In genomic region chr5:140344683-140345423, GRCh38 we compare ENCODE assay signal across 8 cellular contexts. TPM values are rescaled to one million over a fixed set of nuclear protein-coding genes. Genes with fewer than 3 reads are reported as not detected.
DNase-seq lines count a peak whose midpoint lies in the region; ATAC-seq lines count a peak whose summit lies in the region.

No MANE protein-coding gene starts in this region.

- H3K9me3 Mint-ChIP-seq in activated T-helper 1 cell treated with anti-CD3 and anti-CD28 coated beads, Interleukin-12 subunit alpha, Interleukin-12 subunit beta, Interleukin-2, Interleukin-4 antibody, amounts not matched to agents 30 ng/mL and 10 ng/mL and 1 ng/mL, durations not matched to agents 14 hours and 24 hours and 36 hours = no peaks in the 10 kb centered on the region
- H3K9me3 Mint-ChIP-seq in stimulated activated naive B cell treated with anti-CD40 and anti-IgM and Interleukin-4, amounts not matched to agents 10 μg/mL and 1 μg/mL and 100 μg/mL, for 72 hours = peaks cover 3% of the 10 kb centered on the region in 2 donors

- H3K27me3 Mint-ChIP-seq in activated T-helper 1 cell treated with anti-CD3 and anti-CD28 coated beads, Interleukin-12 subunit alpha, Interleukin-12 subunit beta, Interleukin-2, Interleukin-4 antibody, amounts not matched to agents 30 ng/mL and 10 ng/mL and 1 ng/mL, durations not matched to agents 14 hours and 24 hours and 36 hours (ENCODE audit: insufficient read depth) = no peaks in the 10 kb centered on the region
- H3K27me3 Mint-ChIP-seq in stimulated activated naive B cell treated with anti-CD40 and anti-IgM and Interleukin-4, amounts not matched to agents 10 μg/mL and 1 μg/mL and 100 μg/mL, for 72 hours = peaks cover 0 to 8% of the 10 kb centered on the region in 2 donors

- peaks cover 77% of the 10 kb centered on the region for H3K4me1 Mint-ChIP-seq in activated T-helper 1 cell treated with anti-CD3 and anti-CD28 coated beads, Interleukin-12 subunit alpha, Interleukin-12 subunit beta, Interleukin-2, Interleukin-4 antibody, amounts not matched to agents 30 ng/mL and 10 ng/mL and 1 ng/mL, durations not matched to agents 14 hours and 24 hours and 36 hours (ENCODE audit: low read depth)
- H3K4me1 Mint-ChIP-seq in stimulated activated naive B cell treated with anti-CD40 and anti-IgM and Interleukin-4, amounts not matched to agents 10 μg/mL and 1 μg/mL and 100 μg/mL, for 72 hours = peaks cover 51 to 82% of the 10 kb centered on the region in 2 donors

- no peak for DNase-seq in activated CD4-positive, CD25-positive, alpha-beta regulatory T cell (lab: John Stamatoyannopoulos, UW)
- no peak for DNase-seq in activated T-helper 1 cell treated with anti-CD3 and anti-CD28 coated beads, Interleukin-12 subunit alpha, Interleukin-12 subunit beta, Interleukin-2, Interleukin-4 antibody, amounts not matched to agents 30 ng/mL and 10 ng/mL and 1 ng/mL, durations not matched to agents 14 hours and 24 hours and 36 hours (ENCODE audit: low spot score)
- peak; percentile 66 for DNase-seq in iPS-NIHi7 (ENCODE audit: extremely low spot score)
- DNase-seq in stimulated activated naive B cell treated with anti-CD40 and anti-IgM and Interleukin-4, amounts not matched to agents 10 μg/mL and 1 μg/mL and 100 μg/mL, for 72 hours = no peak
- no peak for DNase-seq in NCI-H128 (lab: John Stamatoyannopoulos, UW; ENCODE audit: unreplicated experiment)

- intact Hi-C loops in activated T-helper 1 cell treated with anti-CD3 and anti-CD28 coated beads, Interleukin-12 subunit alpha, Interleukin-12 subunit beta, Interleukin-2, Interleukin-4 antibody, amounts not matched to agents 30 ng/mL and 10 ng/mL and 1 ng/mL, durations not matched to agents 14 hours and 24 hours and 36 hours (cut with micrococcal nuclease) = loop anchor here (5.0 kb wide), 2 partner anchors 168 to 238 kb away; partner anchors contain the start of gene CYSTM1

- ATAC-seq in activated CD4-positive, CD25-positive, alpha-beta regulatory T cell treated with anti-CD3 and anti-CD28 coated beads, Interleukin-2, amount 50 U/mL, for 24 hours = peak; percentile 36 to 44
- ATAC-seq in stimulated activated naive B cell treated with anti-CD40 and anti-IgM and Interleukin-4, amounts not matched to agents 10 μg/mL and 1 μg/mL and 100 μg/mL, for 72 hours (replicated peaks) = no peak
- no peak for ATAC-seq in HG03159 (IDR thresholded peaks at IDR 0.05; ENCODE audit: unreplicated experiment)
- no peak for ATAC-seq in HG02642 (IDR thresholded peaks at IDR 0.05; ENCODE audit: poor library complexity, unreplicated experiment)

- H3K27ac Mint-ChIP-seq in activated T-helper 1 cell treated with anti-CD3 and anti-CD28 coated beads, Interleukin-12 subunit alpha, Interleukin-12 subunit beta, Interleukin-2, Interleukin-4 antibody, amounts not matched to agents 30 ng/mL and 10 ng/mL and 1 ng/mL, durations not matched to agents 14 hours and 24 hours and 36 hours = peak overlapping the region; percentile 99
- H3K27ac Mint-ChIP-seq in stimulated activated naive B cell treated with anti-CD40 and anti-IgM and Interleukin-4, amounts not matched to agents 10 μg/mL and 1 μg/mL and 100 μg/mL, for 72 hours = no peak overlapping the region

- peaks cover 31% of the 10 kb centered on the region for H3K36me3 Mint-ChIP-seq in activated T-helper 1 cell treated with anti-CD3 and anti-CD28 coated beads, Interleukin-12 subunit alpha, Interleukin-12 subunit beta, Interleukin-2, Interleukin-4 antibody, amounts not matched to agents 30 ng/mL and 10 ng/mL and 1 ng/mL, durations not matched to agents 14 hours and 24 hours and 36 hours (ENCODE audit: low read depth)
- peaks cover 5 to 9% of the 10 kb centered on the region in 2 donors for H3K36me3 Mint-ChIP-seq in stimulated activated naive B cell treated with anti-CD40 and anti-IgM and Interleukin-4, amounts not matched to agents 10 μg/mL and 1 μg/mL and 100 μg/mL, for 72 hours

- peak overlapping the region; percentile 87 for H3K4me3 Mint-ChIP-seq in activated T-helper 1 cell treated with anti-CD3 and anti-CD28 coated beads, Interleukin-12 subunit alpha, Interleukin-12 subunit beta, Interleukin-2, Interleukin-4 antibody, amounts not matched to agents 30 ng/mL and 10 ng/mL and 1 ng/mL, durations not matched to agents 14 hours and 24 hours and 36 hours
- H3K4me3 Mint-ChIP-seq in stimulated activated naive B cell treated with anti-CD40 and anti-IgM and Interleukin-4, amounts not matched to agents 10 μg/mL and 1 μg/mL and 100 μg/mL, for 72 hours = peak overlapping the region; percentile 51 to 78

RNA-seq across cellular contexts. Expression of gene HBEGF, which starts 1.6 kb away (rescaled TPM):
- 28.5 and 28.9 TPM in 2 replicates for total RNA-seq in activated T-helper 1 cell treated with anti-CD3 and anti-CD28 coated beads, Interleukin-12 subunit alpha, Interleukin-12 subunit beta, Interleukin-2, Interleukin-4 antibody, amounts not matched to agents 30 ng/mL and 10 ng/mL and 1 ng/mL, durations not matched to agents 14 hours and 24 hours and 36 hours

RNA-seq across cellular contexts. Expression of gene SLC4A9, which starts 15.1 kb away (rescaled TPM):
- total RNA-seq in activated T-helper 1 cell treated with anti-CD3 and anti-CD28 coated beads, Interleukin-12 subunit alpha, Interleukin-12 subunit beta, Interleukin-2, Interleukin-4 antibody, amounts not matched to agents 30 ng/mL and 10 ng/mL and 1 ng/mL, durations not matched to agents 14 hours and 24 hours and 36 hours = not detected in 2 replicates

RNA-seq across cellular contexts. Expression of gene PFDN1, which starts 42.0 kb away (rescaled TPM):
- total RNA-seq in activated T-helper 1 cell treated with anti-CD3 and anti-CD28 coated beads, Interleukin-12 subunit alpha, Interleukin-12 subunit beta, Interleukin-2, Interleukin-4 antibody, amounts not matched to agents 30 ng/mL and 10 ng/mL and 1 ng/mL, durations not matched to agents 14 hours and 24 hours and 36 hours = 59.5 and 60.6 TPM in 2 replicates

RNA-seq across cellular contexts. Expression of gene ANKHD1, which starts 56.8 kb away (rescaled TPM):
- total RNA-seq in activated T-helper 1 cell treated with anti-CD3 and anti-CD28 coated beads, Interleukin-12 subunit alpha, Interleukin-12 subunit beta, Interleukin-2, Interleukin-4 antibody, amounts not matched to agents 30 ng/mL and 10 ng/mL and 1 ng/mL, durations not matched to agents 14 hours and 24 hours and 36 hours = 121 and 123 TPM in 2 replicates

Comparison
In these comparisons a context has a peak if more than half of its experiments do, and no peak if none do; other contexts are left out.
1. ATAC-seq: peak in activated CD4-positive, CD25-positive, alpha-beta regulatory T cell treated with anti-CD3 and anti-CD28 coated beads, Interleukin-2, amount 50 U/mL, for 24 hours (2 of 2); none in stimulated activated naive B cell treated with anti-CD40 and anti-IgM and Interleukin-4, amounts not matched to agents 10 μg/mL and 1 μg/mL and 100 μg/mL, for 72 hours (0 of 2), HG03159 (single experiment) and HG02642 (single experiment).